ENCODE assay signal across 1 cellular context in the genomic region with DNA sequence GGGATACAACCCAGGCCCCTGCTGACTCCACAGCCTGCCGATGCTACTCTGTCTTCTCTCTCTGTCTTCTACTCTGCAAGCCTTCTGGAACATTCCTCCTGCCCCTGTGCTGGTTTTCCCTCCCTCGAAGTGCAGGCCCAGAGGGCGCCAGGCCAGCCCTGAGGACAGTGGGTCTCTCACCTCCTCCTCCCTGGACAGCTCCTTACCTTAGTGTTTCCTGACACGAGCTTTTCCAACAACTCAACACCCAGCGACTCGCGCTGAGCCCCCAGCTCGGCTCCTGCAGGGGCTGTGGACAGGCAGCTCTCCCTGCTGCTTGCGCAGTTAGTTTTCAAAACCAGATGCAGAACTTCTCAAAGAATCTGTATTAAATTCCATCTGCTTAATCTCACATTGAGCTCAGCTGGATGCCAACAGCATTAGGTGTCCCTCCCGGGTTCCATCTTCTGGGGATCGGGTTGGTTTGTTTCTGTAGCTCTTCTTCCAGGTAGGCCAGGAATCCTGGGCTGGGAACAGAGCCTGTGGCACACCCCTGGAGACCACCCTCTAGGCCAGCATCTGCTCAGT.
TF ChIP-seq lines count a peak whose summit lies in the region.

No MANE protein-coding gene starts in this region.

TF ChIP-seq in IMR-90, 13 proteins besides CTCF, POLR2A, EP300 and RAD21:
- TF ChIP-seq FOS (IDR thresholded peaks at IDR 0.05; ENCODE audit: low read depth, low read length) (no peak), BHLHE40 (IDR thresholded peaks at IDR 0.05; ENCODE audit: low read depth, low read length) (no peak), CHD1 (IDR thresholded peaks at IDR 0.05; ENCODE audit: low read depth, low read length) (no peak), NFE2L2 (IDR thresholded peaks at IDR 0.05; ENCODE audit: low read depth, low read length) (no peak), CEBPB (IDR thresholded peaks at IDR 0.05; ENCODE audit: low read depth, low read length) (no peak), MAZ (IDR thresholded peaks at IDR 0.05; ENCODE audit: borderline replicate concordance, low read depth, low read length) (no peak), MXI1 (IDR thresholded peaks at IDR 0.05; ENCODE audit: borderline replicate concordance, low read depth, low read length) (no peak), RFX5 (IDR thresholded peaks at IDR 0.05; ENCODE audit: low read depth, low read length) (no peak), RCOR1 (IDR thresholded peaks at IDR 0.05; ENCODE audit: insufficient replicate concordance, low read length) (no peak), SMC3 (IDR thresholded peaks at IDR 0.05; ENCODE audit: low read depth, low read length) (no peak), MAFK (IDR thresholded peaks at IDR 0.05; ENCODE audit: low read depth, low read length) (no peak)
- TF ChIP-seq, protein P1, sequence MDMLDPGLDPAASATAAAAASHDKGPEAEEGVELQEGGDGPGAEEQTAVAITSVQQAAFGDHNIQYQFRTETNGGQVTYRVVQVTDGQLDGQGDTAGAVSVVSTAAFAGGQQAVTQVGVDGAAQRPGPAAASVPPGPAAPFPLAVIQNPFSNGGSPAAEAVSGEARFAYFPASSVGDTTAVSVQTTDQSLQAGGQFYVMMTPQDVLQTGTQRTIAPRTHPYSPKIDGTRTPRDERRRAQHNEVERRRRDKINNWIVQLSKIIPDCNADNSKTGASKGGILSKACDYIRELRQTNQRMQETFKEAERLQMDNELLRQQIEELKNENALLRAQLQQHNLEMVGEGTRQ (IDR thresholded peaks at IDR 0.05; ENCODE audit: low read depth, low read length): no peak
- TF ChIP-seq, protein P2, sequence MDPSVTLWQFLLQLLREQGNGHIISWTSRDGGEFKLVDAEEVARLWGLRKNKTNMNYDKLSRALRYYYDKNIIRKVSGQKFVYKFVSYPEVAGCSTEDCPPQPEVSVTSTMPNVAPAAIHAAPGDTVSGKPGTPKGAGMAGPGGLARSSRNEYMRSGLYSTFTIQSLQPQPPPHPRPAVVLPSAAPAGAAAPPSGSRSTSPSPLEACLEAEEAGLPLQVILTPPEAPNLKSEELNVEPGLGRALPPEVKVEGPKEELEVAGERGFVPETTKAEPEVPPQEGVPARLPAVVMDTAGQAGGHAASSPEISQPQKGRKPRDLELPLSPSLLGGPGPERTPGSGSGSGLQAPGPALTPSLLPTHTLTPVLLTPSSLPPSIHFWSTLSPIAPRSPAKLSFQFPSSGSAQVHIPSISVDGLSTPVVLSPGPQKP (IDR thresholded peaks at IDR 0.05; ENCODE audit: borderline replicate concordance, low read depth, low read length): no peak
